In genomic region chr17:79655672-79656290, GRCh38 we compare ENCODE assay signal across 20 cellular contexts. TPM values are rescaled to one million over a fixed set of nuclear protein-coding genes. Genes with fewer than 3 reads are reported as not detected.
"Had no signal": no experiment of that assay in that cellular context is flagged by ENCODE, and none has a peak within 500 bp of the region (broad histone marks: within the 10 kb centered on the region; RNA-seq: fewer than 3 reads in every experiment).

No MANE protein-coding gene starts in this region.

- H3K9me3 Mint-ChIP-seq: activated CD4-positive, alpha-beta T cell treated with anti-CD3 and anti-CD28 coated beads, Interleukin-2, amount 10 ng/mL, durations not matched to agents 7 days and 5 days had no signal

- H3K4me1 Mint-ChIP-seq: activated B cell treated with CpG ODN at 0.5 μM for 24 hours; activated CD4-positive, alpha-beta T cell treated with anti-CD3 and anti-CD28 coated beads, Interleukin-2, amount 10 ng/mL, durations not matched to agents 7 days and 5 days had no signal

- H3K4me3 ChIP-seq: gastrocnemius medialis, heart left ventricle, mucosa of descending colon, right lobe of liver, SJCRH30, spleen had no signal

- H3K27me3 ChIP-seq: right lobe of liver had no signal

- H3K27ac Mint-ChIP-seq: activated B cell treated with CpG ODN at 0.5 μM for 24 hours; activated CD4-positive, alpha-beta T cell treated with anti-CD3 and anti-CD28 coated beads, Interleukin-2, amount 10 ng/mL, durations not matched to agents 7 days and 5 days; activated naive CD8-positive, alpha-beta T cell treated with anti-CD3 and anti-CD28 coated beads for 36 hours; naive thymus-derived CD4-positive, alpha-beta T cell had no signal

- H3K4me1 ChIP-seq: gastrocnemius medialis, heart left ventricle, right lobe of liver, SJCRH30, spleen had no signal

- H3K36me3 Mint-ChIP-seq: activated naive CD8-positive, alpha-beta T cell treated with anti-CD3 and anti-CD28 coated beads for 36 hours; brain had no signal

- DNase-seq: activated B cell treated with CpG ODN at 0.5 μM for 24 hours; activated CD4-positive, alpha-beta T cell treated with anti-CD3 and anti-CD28 coated beads, Interleukin-2, amount 10 ng/mL, durations not matched to agents 7 days and 5 days; activated gamma-delta T cell treated with Interleukin-2 at 50 U/mL for 16 hours; activated naive CD8-positive, alpha-beta T cell treated with anti-CD3 and anti-CD28 coated beads for 36 hours; activated T-cell treated with anti-CD3 and anti-CD28 coated beads, Interleukin-2, amount 50 U/mL, for 48 hours; amygdala; effector memory CD4-positive, alpha-beta T cell; gastrocnemius medialis; heart left ventricle; left colon; mucosa of descending colon; naive thymus-derived CD4-positive, alpha-beta T cell; SJCRH30; spleen had no signal

- H3K36me3 ChIP-seq: gastrocnemius medialis, heart left ventricle, right lobe of liver, SJCRH30, spleen had no signal

- H3K4me3 Mint-ChIP-seq: activated B cell treated with CpG ODN at 0.5 μM for 24 hours; activated CD4-positive, alpha-beta T cell treated with anti-CD3 and anti-CD28 coated beads, Interleukin-2, amount 10 ng/mL, durations not matched to agents 7 days and 5 days; activated naive CD8-positive, alpha-beta T cell treated with anti-CD3 and anti-CD28 coated beads for 36 hours; brain; central memory CD8-positive, alpha-beta T cell; naive thymus-derived CD4-positive, alpha-beta T cell had no signal

- H3K27ac ChIP-seq: epithelial cell of prostate, gastrocnemius medialis, right lobe of liver, SJCRH30, spleen had no signal

- H3K9me3 ChIP-seq: gastrocnemius medialis, mucosa of descending colon, right lobe of liver, SJCRH30 had no signal

- ATAC-seq: gastrocnemius medialis; heart left ventricle; left colon; mucosa of descending colon; naive thymus-derived CD4-positive, alpha-beta T cell; right lobe of liver had no signal

RNA-seq across cellular contexts. Expression of gene RBFOX3, which starts 44.9 kb away (rescaled TPM):
- total RNA-seq: activated CD4-positive, alpha-beta T cell treated with anti-CD3 and anti-CD28 coated beads, Interleukin-2, amount 10 ng/mL, durations not matched to agents 7 days and 5 days; activated naive CD8-positive, alpha-beta T cell treated with anti-CD3 and anti-CD28 coated beads for 36 hours; gastrocnemius medialis; heart left ventricle; lung microvascular endothelial cell; right lobe of liver; T-helper 2 cell treated with Interferon-gamma antibody and Interleukin-4, amounts not matched to agents 100 ng/mL and 5 ng/mL, for 36 hours had no signal
- polyA plus RNA-seq: heart left ventricle had no signal
